ENCODE assay signal across 8 cellular contexts in genomic region chr12:50504798-50505385, GRCh38. TPM values are rescaled to one million over a fixed set of nuclear protein-coding genes. Genes with fewer than 3 reads are reported as not detected.
DNase-seq lines count a peak whose midpoint lies in the region; ATAC-seq and TF ChIP-seq lines count a peak whose summit lies in the region.

A gene with protein sequence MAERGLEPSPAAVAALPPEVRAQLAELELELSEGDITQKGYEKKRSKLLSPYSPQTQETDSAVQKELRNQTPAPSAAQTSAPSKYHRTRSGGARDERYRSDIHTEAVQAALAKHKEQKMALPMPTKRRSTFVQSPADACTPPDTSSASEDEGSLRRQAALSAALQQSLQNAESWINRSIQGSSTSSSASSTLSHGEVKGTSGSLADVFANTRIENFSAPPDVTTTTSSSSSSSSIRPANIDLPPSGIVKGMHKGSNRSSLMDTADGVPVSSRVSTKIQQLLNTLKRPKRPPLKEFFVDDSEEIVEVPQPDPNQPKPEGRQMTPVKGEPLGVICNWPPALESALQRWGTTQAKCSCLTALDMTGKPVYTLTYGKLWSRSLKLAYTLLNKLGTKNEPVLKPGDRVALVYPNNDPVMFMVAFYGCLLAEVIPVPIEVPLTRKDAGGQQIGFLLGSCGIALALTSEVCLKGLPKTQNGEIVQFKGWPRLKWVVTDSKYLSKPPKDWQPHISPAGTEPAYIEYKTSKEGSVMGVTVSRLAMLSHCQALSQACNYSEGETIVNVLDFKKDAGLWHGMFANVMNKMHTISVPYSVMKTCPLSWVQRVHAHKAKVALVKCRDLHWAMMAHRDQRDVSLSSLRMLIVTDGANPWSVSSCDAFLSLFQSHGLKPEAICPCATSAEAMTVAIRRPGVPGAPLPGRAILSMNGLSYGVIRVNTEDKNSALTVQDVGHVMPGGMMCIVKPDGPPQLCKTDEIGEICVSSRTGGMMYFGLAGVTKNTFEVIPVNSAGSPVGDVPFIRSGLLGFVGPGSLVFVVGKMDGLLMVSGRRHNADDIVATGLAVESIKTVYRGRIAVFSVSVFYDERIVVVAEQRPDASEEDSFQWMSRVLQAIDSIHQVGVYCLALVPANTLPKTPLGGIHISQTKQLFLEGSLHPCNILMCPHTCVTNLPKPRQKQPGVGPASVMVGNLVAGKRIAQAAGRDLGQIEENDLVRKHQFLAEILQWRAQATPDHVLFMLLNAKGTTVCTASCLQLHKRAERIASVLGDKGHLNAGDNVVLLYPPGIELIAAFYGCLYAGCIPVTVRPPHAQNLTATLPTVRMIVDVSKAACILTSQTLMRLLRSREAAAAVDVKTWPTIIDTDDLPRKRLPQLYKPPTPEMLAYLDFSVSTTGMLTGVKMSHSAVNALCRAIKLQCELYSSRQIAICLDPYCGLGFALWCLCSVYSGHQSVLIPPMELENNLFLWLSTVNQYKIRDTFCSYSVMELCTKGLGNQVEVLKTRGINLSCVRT (N-terminal part only) (plus strand): TSS chr12:50504985. CDS start chr12:50505141, 156 bp downstream.

- H3K27ac ChIP-seq in PC-3 (ENCODE audit: low read length) = peak within 1 kb of the TSS; percentile 89
- peak within 1 kb of the TSS; percentile 92 for H3K27ac ChIP-seq in esophagus (ENCODE audit: low read depth in 2 of 2, low read length in 1 of 2)

- peaks cover 51% of the 10 kb centered on the region for H3K79me2 ChIP-seq in PC-3 (ENCODE audit: low read length)

- H4K20me1 ChIP-seq in PC-3 (ENCODE audit: low read length) = peaks cover 25% of the 10 kb centered on the region

- peaks cover 48% of the 10 kb centered on the region for H3K4me1 Mint-ChIP-seq in activated T-cell treated with anti-CD3 and anti-CD28 coated beads, Interleukin-2, amount 50 U/mL, for 24 hours (ENCODE audit: low read depth)

- peak within 1 kb of the TSS; percentile 88 for H3K4me3 ChIP-seq in PC-3 (ENCODE audit: low read length)
- peak within 1 kb of the TSS; percentile 68 to 97 for H3K4me3 ChIP-seq in esophagus (ENCODE audit: low read depth in 1 of 2, low read length in 2 of 2)
- H3K4me3 ChIP-seq in mucosa of stomach (ENCODE audit: low read length) = peak within 1 kb of the TSS; percentile 90

- peak within 1 kb of the TSS; percentile 94 for H3K4me3 Mint-ChIP-seq in activated T-cell treated with anti-CD3 and anti-CD28 coated beads, Interleukin-2, amount 50 U/mL, for 24 hours

- H3K9ac ChIP-seq in PC-3 (ENCODE audit: low read length) = peak within 1 kb of the TSS; percentile 99
- H3K9ac ChIP-seq in mucosa of stomach (ENCODE audit: low read length) = peak within 1 kb of the TSS; percentile 94

- peak within 1 kb of the TSS; percentile 96 for H3K27ac Mint-ChIP-seq in activated T-cell treated with anti-CD3 and anti-CD28 coated beads, Interleukin-2, amount 50 U/mL, for 24 hours

- no peaks in the 10 kb centered on the region for H3K9me3 Mint-ChIP-seq in activated T-cell treated with anti-CD3 and anti-CD28 coated beads, Interleukin-2, amount 50 U/mL, for 24 hours

- POLR2A ChIA-PET in PC-3 (lab: Charles Lee; ENCODE audit: unreplicated experiment) = no interaction called here

- CTCF ChIA-PET in PC-3 (lab: Charles Lee) = interaction anchor here (0.5 to 1.6 kb wide), 8 partner anchors 19 to 156 kb away, joined by 4 to 14 read pairs (median 4); no protein-coding TSS in a partner anchor

- 0 out of 2 replicates have a peak, but pooled peaks cover 5% of the 10 kb centered on the region for H3K9me3 ChIP-seq in PC-3 (ENCODE audit: low read length)
- H3K9me3 ChIP-seq in esophagus (ENCODE audit: control insufficient read depth in 2 of 2, insufficient read depth in 1 of 2, low read depth in 1 of 2, low read length in 1 of 2) = no peaks in the 10 kb centered on the region
- no peaks in the 10 kb centered on the region for H3K9me3 ChIP-seq in mucosa of stomach (ENCODE audit: control insufficient read depth, low read length)

- DNase-seq in DMS153 treated with DMSO at 0.1 percent for 48 hours (lab: John Stamatoyannopoulos, UW; ENCODE audit: unreplicated experiment) (peak; percentile 88), KBM-7 (peak; percentile 90), PC-3 (peak; percentile 96)
- DNase-seq in activated T-cell treated with anti-CD3 and anti-CD28 coated beads, Interleukin-2, amount 50 U/mL, for 24 hours = peak; percentile 96
- peak; percentile 98 for DNase-seq in stimulated activated CD8-positive, alpha-beta memory T cell treated with anti-CD3 and anti-CD28 coated beads, Interleukin-4, amount 100 ng/mL, for 48 hours

- H3K4me1 ChIP-seq in PC-3 (ENCODE audit: insufficient read depth, low read length) (peaks cover 39% of the 10 kb centered on the region), esophagus (ENCODE audit: control insufficient read depth in 2 of 2, insufficient read depth in 2 of 2, low read length in 1 of 2) (peaks cover 0 to 1% of the 10 kb centered on the region in 2 donors), mucosa of stomach (ENCODE audit: control insufficient read depth, insufficient read depth, low read length) (peaks cover 32% of the 10 kb centered on the region)

- no peaks in the 10 kb centered on the region for H3K36me3 ChIP-seq in PC-3 (ENCODE audit: low read depth, low read length)
- H3K36me3 ChIP-seq in esophagus (ENCODE audit: control insufficient read depth in 2 of 2, insufficient read depth in 2 of 2, low read length in 1 of 2) = no peaks in the 10 kb centered on the region
- no peaks in the 10 kb centered on the region for H3K36me3 ChIP-seq in mucosa of stomach (ENCODE audit: control insufficient read depth, insufficient read depth, low read length)

- no peaks in the 10 kb centered on the region for H3K9me2 ChIP-seq in PC-3 (replicated peaks; ENCODE audit: low read length)

- in situ Hi-C loops in KBM-7 (cut with MboI; ENCODE audit: low pct_unique_long_range_greater_than_20kb, low sequenced_read_pairs) = no loop called here

- WGBS in esophagus, 2 donors = 1% methylated on average over 49 to 68 of the region's 68 CpGs

- H3K27me3 ChIP-seq in PC-3 (ENCODE audit: low read length) (no peaks in the 10 kb centered on the region), esophagus (ENCODE audit: control insufficient read depth in 1 of 2, insufficient read depth in 2 of 2, low read length in 2 of 2) (no peaks in the 10 kb centered on the region), mucosa of stomach (ENCODE audit: control insufficient read depth, insufficient read depth, low read length) (no peaks in the 10 kb centered on the region)

- BruUV-seq in PC-3 (replicated peaks; lab: Mats Ljungman, UMichigan) = no TSS peak

- peaks cover 22% of the 10 kb centered on the region for H3K36me3 Mint-ChIP-seq in activated T-cell treated with anti-CD3 and anti-CD28 coated beads, Interleukin-2, amount 50 U/mL, for 24 hours (ENCODE audit: low read depth)

- peak within 1 kb of the TSS; percentile 96 for H3K4me2 ChIP-seq in PC-3 (ENCODE audit: low read length)

- ATAC-seq in GM21619 (IDR thresholded peaks at IDR 0.05; ENCODE audit: unreplicated experiment) (peak; percentile 66), PC-3 (peak; percentile 80)

- peak within 1 kb of the TSS; percentile 90 for H2AFZ ChIP-seq in PC-3 (ENCODE audit: low read length)

- H3F3A ChIP-seq in PC-3 (ENCODE audit: low read length, unreplicated experiment) = no peaks in the 10 kb centered on the region

- intact Hi-C loops in PC-3 (cut with micrococcal nuclease) = loop anchor here (1.0 to 10.0 kb wide), 6 partner anchors 28 to 260 kb away; partner anchors contain the start of gene ATF1

- no peaks in the 10 kb centered on the region for H3K27me3 Mint-ChIP-seq in activated T-cell treated with anti-CD3 and anti-CD28 coated beads, Interleukin-2, amount 50 U/mL, for 24 hours

- TF ChIP-seq CTCF in PC-3 (conservative IDR thresholded peaks at IDR 0.05; ENCODE audit: low read depth, low read length) = peak; percentile 84

RNA-seq across cellular contexts. Expression of the gene that starts here (rescaled TPM):
- 36.3 and 39.6 TPM in 2 replicates for total RNA-seq in PC-3 (2014; rRNA removed)
- 10 to 100 TPM in 1 of 2 donors, 1 to 10 TPM in 1; 7.2 to 10.0 TPM for polyA plus RNA-seq in esophagus

Comparison
In these comparisons a context has a peak if more than half of its experiments do, and no peak if none do; other contexts are left out.
1. Peak in every context shown above with its lines: DNase-seq, ATAC-seq, H3K4me3 ChIP-seq and H3K27ac ChIP-seq.